ENCODE assay signal across 21 cellular contexts in genomic region chr1:212323065-212323464, GRCh38.
"Had no signal": no experiment of that assay in that cellular context is flagged by ENCODE, and none has a peak within 500 bp of the region (broad histone marks: within the 10 kb centered on the region; RNA-seq: fewer than 3 reads in every experiment).

No MANE protein-coding gene starts in this region.

- DNase-seq: activated CD4-positive, alpha-beta T cell treated with anti-CD3 and anti-CD28 coated beads, Interleukin-2, amount 10 ng/mL, durations not matched to agents 7 days and 5 days; activated CD4-positive, CD25-positive, alpha-beta regulatory T cell treated with anti-CD3 and anti-CD28 coated beads, Interleukin-2, amount 50 U/mL, for 72 hours; activated naive CD4-positive, alpha-beta T cell treated with Interleukin-2 at 50 U/mL for 16 hours; activated T-cell treated with anti-CD3 and anti-CD28 coated beads, Interleukin-2, amount 50 U/mL, for 1 hour; brain microvascular endothelial cell; caudate nucleus; dermis blood vessel endothelial cell; effector CD8-positive, alpha-beta T cell; foreskin melanocyte; lower lobe of right lung; mesendoderm; naive B cell; ovary; right cardiac atrium; stimulated activated CD4-positive, alpha-beta T cell treated with anti-CD3 and anti-CD28 coated beads, Interleukin-4, amount 100 ng/mL, for 4 hours; stomach; transverse colon; WERI-Rb-1 had no signal

- H3K9me3 ChIP-seq: ascending aorta, lower lobe of right lung, ovary, stomach, transverse colon had no signal

- H3K27ac Mint-ChIP-seq: activated CD4-positive, alpha-beta T cell treated with anti-CD3 and anti-CD28 coated beads, Interleukin-2, amount 10 ng/mL, durations not matched to agents 7 days and 5 days had no signal

- H3K4me3 ChIP-seq: ascending aorta, lower lobe of right lung, ovary, stomach, transverse colon had no signal

- H3K27ac ChIP-seq: ascending aorta, brain microvascular endothelial cell, lower lobe of right lung, ovary, stomach, transverse colon, WERI-Rb-1 had no signal

- H3K4me3 Mint-ChIP-seq: activated CD4-positive, alpha-beta T cell treated with anti-CD3 and anti-CD28 coated beads, Interleukin-2, amount 10 ng/mL, durations not matched to agents 7 days and 5 days; naive B cell had no signal

- H3K36me3 ChIP-seq: ascending aorta, brain microvascular endothelial cell, lower lobe of right lung, ovary, stomach, transverse colon, WERI-Rb-1 had no signal

- H3K27me3 Mint-ChIP-seq: activated CD4-positive, alpha-beta T cell treated with anti-CD3 and anti-CD28 coated beads, Interleukin-2, amount 10 ng/mL, durations not matched to agents 7 days and 5 days; naive B cell had no signal

- ATAC-seq: esophagus mucosa, left lobe of liver, lower lobe of right lung, right cardiac atrium had no signal

- H3K9me3 Mint-ChIP-seq: activated CD4-positive, alpha-beta T cell treated with anti-CD3 and anti-CD28 coated beads, Interleukin-2, amount 10 ng/mL, durations not matched to agents 7 days and 5 days; naive B cell had no signal

- H3K4me1 ChIP-seq: ascending aorta had no signal

- H3K27me3 ChIP-seq: ascending aorta, brain microvascular endothelial cell, ovary, stomach, transverse colon had no signal
